ENCODE assay signal across 15 cellular contexts in the genomic region with DNA sequence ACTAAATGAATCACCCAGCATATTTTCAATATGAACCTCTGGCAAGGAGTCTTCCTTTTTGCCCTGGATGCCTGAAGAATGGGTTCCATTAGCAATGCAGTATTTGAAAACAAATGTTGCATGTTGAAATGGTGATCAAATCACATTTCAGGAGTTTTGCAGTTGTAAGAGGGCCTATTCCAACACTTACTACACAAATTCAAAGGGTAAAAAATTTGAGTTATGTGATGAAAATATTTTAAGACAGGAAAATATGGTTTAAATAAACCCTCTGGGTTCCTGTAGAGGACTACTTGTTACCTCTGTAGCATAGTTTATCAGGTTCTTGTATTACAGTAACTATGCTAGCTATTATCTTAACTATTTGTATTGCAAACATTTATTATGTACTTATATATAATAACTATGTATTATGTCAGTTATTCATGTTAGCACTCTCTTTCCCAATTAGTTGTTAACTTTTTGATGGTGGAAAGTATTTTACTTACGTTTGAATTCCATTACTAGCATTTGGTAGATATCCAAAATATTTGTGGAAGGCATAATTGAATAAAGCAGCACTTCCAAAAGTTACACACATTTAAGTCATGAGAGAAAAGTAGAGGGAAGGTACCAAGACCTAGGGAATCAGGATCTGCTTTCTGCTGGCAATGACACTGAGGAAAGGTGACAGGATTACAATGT.
DNase-seq lines count a peak whose midpoint lies in the region; ATAC-seq and TF ChIP-seq lines count a peak whose summit lies in the region.
"Had no signal": no experiment of that assay in that cellular context is flagged by ENCODE, and none has a peak within 500 bp of the region (broad histone marks: within the 10 kb centered on the region; RNA-seq: fewer than 3 reads in every experiment).

No MANE protein-coding gene starts in this region.

- H4K8ac ChIP-seq in IMR-90 (ENCODE audit: low read depth in 2 of 2, low read length in 2 of 2) (peak overlapping the region in 1 of 2 experiments; percentile 19; a peak in 1 of 4 replicates), mesenchymal stem cell (ENCODE audit: low read length) (no peak overlapping the region)

- peak; percentile 12 for DNase-seq in BJ (ENCODE audit: low read depth)
- DNase-seq in IMR-90, result no peak
- no peak for DNase-seq in chondrocyte (ENCODE audit: low spot score)
- DNase-seq in mesenchymal stem cell, result no peak
- no peak for DNase-seq in naive thymus-derived CD8-positive, alpha-beta T cell
- DNase-seq: C1 segment of cervical spinal cord; Calu3; CD4-positive, alpha-beta T cell; DMS 273 treated with DMSO at 0.1 percent for 48 hours; KBM-7 had no signal

- H3K56ac ChIP-seq in IMR-90 (ENCODE audit: extremely low read depth, insufficient read depth, low read length), result no peak overlapping the region

- dilution Hi-C loops in IMR-90 (cut with HindIII; ENCODE audit: low sequenced_read_pairs, unreplicated experiment), result no loop called here

- H3K9me3 ChIP-seq in IMR-90 (ENCODE audit: control insufficient read depth, insufficient read depth, low read length), result no peaks in the 10 kb centered on the region
- no peaks in the 10 kb centered on the region for H3K9me3 ChIP-seq in mesenchymal stem cell (ENCODE audit: control insufficient read depth, low read length)
- H3K9me3 ChIP-seq: A549 had no signal

- no TSS peak for BruUV-seq in IMR-90 (replicated peaks; lab: Mats Ljungman, UMichigan)

- H2BK5ac ChIP-seq in IMR-90 (ENCODE audit: low read depth, low read length, poor library complexity, severe bottlenecking), result peak overlapping the region; percentile 44
- H2BK5ac ChIP-seq in mesenchymal stem cell (ENCODE audit: low read depth, low read length, poor library complexity, severe bottlenecking), result no peak overlapping the region

- H4K91ac ChIP-seq in IMR-90 (ENCODE audit: insufficient read depth, low read depth, low read length) (no peak overlapping the region), mesenchymal stem cell (ENCODE audit: low read length) (no peak overlapping the region)

- H3K36me3 ChIP-seq in BJ (ENCODE audit: control insufficient read depth, insufficient read depth, low read length), result no peaks in the 10 kb centered on the region
- no peaks in the 10 kb centered on the region for H3K36me3 ChIP-seq in IMR-90 (ENCODE audit: control insufficient read depth, insufficient read depth, low read length)
- H3K36me3 ChIP-seq in mesenchymal stem cell (ENCODE audit: control insufficient read depth in 1 of 2, insufficient read depth in 2 of 2, low read depth in 1 of 2, low read length in 2 of 2), result no peaks in the 10 kb centered on the region

- H3K4me2 ChIP-seq in IMR-90 (ENCODE audit: low read depth, low read length), result no peak overlapping the region
- H3K4me2 ChIP-seq in mesenchymal stem cell (ENCODE audit: low read length, poor library complexity, severe bottlenecking), result no peak overlapping the region
- H3K4me2 ChIP-seq: A549 had no signal

- H3K9me1 ChIP-seq in IMR-90 (ENCODE audit: insufficient read depth, low read length), result no peaks in the 10 kb centered on the region; the same call in 1 of the 2 replicates

- no peak overlapping the region for H2AK5ac ChIP-seq in IMR-90 (ENCODE audit: low read depth, low read length)
- peak overlapping the region; percentile 45 for H2AK5ac ChIP-seq in mesenchymal stem cell (ENCODE audit: low read length, severe bottlenecking)

- no peaks in the 10 kb centered on the region for H4K20me1 ChIP-seq in IMR-90 (ENCODE audit: insufficient read depth, low read length)

- H3K4me3 ChIP-seq in BJ (ENCODE audit: low read depth, low read length) (no peak overlapping the region), IMR-90 (ENCODE audit: insufficient read depth, low read depth, low read length) (no peak overlapping the region), mesenchymal stem cell (ENCODE audit: insufficient read depth in 1 of 2, low read depth in 1 of 2, low read length in 2 of 2) (no peak overlapping the region)
- H3K4me3 ChIP-seq: A549 had no signal

- TF ChIP-seq CTCF in BJ (IDR thresholded peaks at IDR 0.05; ENCODE audit: insufficient read depth, low read depth, low read length) (no peak), IMR-90 (conservative IDR thresholded peaks at IDR 0.05; ENCODE audit: low read depth, low read length) (no peak), chondrocyte (IDR thresholded peaks at IDR 0.05) (no peak)

- H3K27me3 Mint-ChIP-seq in chondrocyte (ENCODE audit: low read depth), result no peaks in the 10 kb centered on the region
- H3K27me3 Mint-ChIP-seq in naive thymus-derived CD8-positive, alpha-beta T cell, result no peaks in the 10 kb centered on the region
- H3K27me3 Mint-ChIP-seq: CD4-positive, alpha-beta T cell had no signal

- H2AK9ac ChIP-seq in IMR-90 (replicated peaks; ENCODE audit: low read depth, low read length, poor library complexity), result no peak overlapping the region

- no peak overlapping the region for H3K23ac ChIP-seq in IMR-90 (ENCODE audit: low read depth, low read length)
- H3K23ac ChIP-seq in mesenchymal stem cell (ENCODE audit: low read length in 2 of 2), result no peak overlapping the region

- in situ Hi-C loops in IMR-90 (cut with MboI; ENCODE audit: low sequenced_read_pairs), result no loop called here

- no peak overlapping the region for H3K4me3 Mint-ChIP-seq in chondrocyte (ENCODE audit: unreplicated experiment)
- H3K4me3 Mint-ChIP-seq in naive thymus-derived CD8-positive, alpha-beta T cell, result no peak overlapping the region
- H3K4me3 Mint-ChIP-seq: CD4-positive, alpha-beta T cell had no signal

- TF ChIP-seq RAD21 in IMR-90 (IDR thresholded peaks at IDR 0.05; ENCODE audit: low read length), result no peak

- peak overlapping the region; percentile 42 for H3K27ac Mint-ChIP-seq in chondrocyte (ENCODE audit: unreplicated experiment)
- no peak overlapping the region for H3K27ac Mint-ChIP-seq in naive thymus-derived CD8-positive, alpha-beta T cell
- H3K27ac Mint-ChIP-seq: CD4-positive, alpha-beta T cell had no signal

- TF ChIP-seq POLR2A in IMR-90 (IDR thresholded peaks at IDR 0.05; ENCODE audit: low read depth, low read length), result no peak

- H3K36me3 Mint-ChIP-seq in chondrocyte (ENCODE audit: low read depth), result no peaks in the 10 kb centered on the region
- peaks cover 0 to 4% (median 3%) of the 10 kb centered on the region in 3 donors for H3K36me3 Mint-ChIP-seq in naive thymus-derived CD8-positive, alpha-beta T cell

- intact Hi-C loops in IMR-90 (cut with micrococcal nuclease), result no loop called here

- H3K9ac ChIP-seq in IMR-90 (ENCODE audit: low read depth, low read length), result no peak overlapping the region
- H3K9ac ChIP-seq in mesenchymal stem cell (ENCODE audit: low read length), result no peak overlapping the region

- no peak overlapping the region for H3K14ac ChIP-seq in IMR-90 (replicated peaks; ENCODE audit: low read depth, low read length)
- no peak overlapping the region for H3K14ac ChIP-seq in mesenchymal stem cell (ENCODE audit: low read length in 2 of 2)

- H3K27me3 ChIP-seq in BJ (ENCODE audit: control insufficient read depth, insufficient read depth, low read length), result no peaks in the 10 kb centered on the region
- no peaks in the 10 kb centered on the region for H3K27me3 ChIP-seq in IMR-90 (ENCODE audit: control insufficient read depth, insufficient read depth, low read length)
- no peaks in the 10 kb centered on the region for H3K27me3 ChIP-seq in mesenchymal stem cell (ENCODE audit: control insufficient read depth in 1 of 2, insufficient read depth in 1 of 2, low read length in 2 of 2)

- CTCF ChIA-PET in BJ (lab: Yijun Ruan, JAX) (no interaction called here), IMR-90 (lab: Yijun Ruan, JAX) (interaction anchor here (0.6 kb wide), 1 partner anchor 106 kb away, joined by 3 read pairs; no protein-coding TSS in a partner anchor)

- POLR2A ChIA-PET in BJ (lab: Charles Lee) (interaction anchor here (0.6 kb wide), 1 partner anchor 96 kb away, joined by 4 read pairs; no protein-coding TSS in a partner anchor), IMR-90 (lab: Charles Lee; ENCODE audit: unreplicated experiment) (no interaction called here)
- POLR2A ChIA-PET in naive thymus-derived CD8-positive, alpha-beta T cell (lab: Charles Lee), result no interaction called here

- no CpG with 5 or more reads among the region's 1 CpG for WGBS in IMR-90 (ENCODE audit: extremely low coverage in 2 of 2, insufficient read length in 1 of 2), 2 experiments
- no CpG with 5 or more reads among the region's 1 CpG for WGBS in mesenchymal stem cell

- peak overlapping the region; percentile 83 for H4K5ac ChIP-seq in IMR-90 (ENCODE audit: low read depth, low read length)

- no peaks in the 10 kb centered on the region for H3K9me3 Mint-ChIP-seq in chondrocyte (ENCODE audit: low read depth)
- no peaks in the 10 kb centered on the region for H3K9me3 Mint-ChIP-seq in naive thymus-derived CD8-positive, alpha-beta T cell
- H3K9me3 Mint-ChIP-seq: CD4-positive, alpha-beta T cell had no signal

- no peak overlapping the region for H2BK12ac ChIP-seq in mesenchymal stem cell (ENCODE audit: low read length in 2 of 2)

- H3K27ac ChIP-seq in IMR-90 (ENCODE audit: insufficient read depth, low read length), result peak overlapping the region; percentile 60; the same call in 1 of the 2 replicates
- no peak overlapping the region for H3K27ac ChIP-seq in mesenchymal stem cell (ENCODE audit: low read length, poor library complexity, severe bottlenecking)
- H3K27ac ChIP-seq: A549, HL-60 had no signal

- H3K4me1 Mint-ChIP-seq in chondrocyte (ENCODE audit: low read depth), result peaks cover 23% of the 10 kb centered on the region
- H3K4me1 Mint-ChIP-seq in naive thymus-derived CD8-positive, alpha-beta T cell, result no peaks in the 10 kb centered on the region

- H3K4ac ChIP-seq in IMR-90 (ENCODE audit: low read depth, low read length), result peak overlapping the region; percentile 4; the same call in 1 of the 2 replicates
- no peak overlapping the region for H3K4ac ChIP-seq in mesenchymal stem cell (ENCODE audit: low read depth in 1 of 2, low read length in 2 of 2)

- no peaks in the 10 kb centered on the region for H3K79me1 ChIP-seq in IMR-90 (ENCODE audit: low read depth in 1 of 2, low read length in 2 of 2)
- H3K79me1 ChIP-seq in mesenchymal stem cell (replicated peaks; ENCODE audit: low read length, poor library complexity, severe bottlenecking), result no peaks in the 10 kb centered on the region

- H3K4me1 ChIP-seq in IMR-90 (ENCODE audit: control insufficient read depth, insufficient read depth, low read length), result peaks cover 5% of the 10 kb centered on the region
- peaks cover 2% of the 10 kb centered on the region for H3K4me1 ChIP-seq in mesenchymal stem cell (ENCODE audit: control insufficient read depth, insufficient read depth, low read depth, low read length)
- H3K4me1 ChIP-seq: A549 had no signal

- H2BK15ac ChIP-seq in IMR-90 (ENCODE audit: low read depth, low read length) (no peak overlapping the region), mesenchymal stem cell (ENCODE audit: low read depth, poor library complexity, severe bottlenecking) (no peak overlapping the region)

- H2BK20ac ChIP-seq in IMR-90 (ENCODE audit: low read depth, low read length), result no peak overlapping the region

- ATAC-seq in IMR-90 (ENCODE audit: low read depth), result peak; percentile 50
- no peak for ATAC-seq in HG02798 (IDR thresholded peaks at IDR 0.05; ENCODE audit: poor library complexity, unreplicated experiment)
- ATAC-seq in GM21825 (IDR thresholded peaks at IDR 0.05; ENCODE audit: unreplicated experiment), result no peak
- ATAC-seq in naive thymus-derived CD8-positive, alpha-beta T cell, result no peak
- ATAC-seq: A549, HCT116 had no signal

- H2BK120ac ChIP-seq in IMR-90 (ENCODE audit: low read depth, low read length) (no peak overlapping the region), mesenchymal stem cell (ENCODE audit: low read depth, low read length) (no peak overlapping the region)

- peak overlapping the region; percentile 84 for H3K18ac ChIP-seq in IMR-90 (ENCODE audit: low read depth, low read length)
- H3K18ac ChIP-seq in mesenchymal stem cell (ENCODE audit: low read depth in 1 of 2, low read length in 2 of 2), result no peak overlapping the region

- H2AFZ ChIP-seq in IMR-90 (replicated peaks; ENCODE audit: low read length, poor library complexity), result no peak overlapping the region
- no peak overlapping the region for H2AFZ ChIP-seq in mesenchymal stem cell (ENCODE audit: low read depth, low read length)
